1 cellular context compared by ENCODE assay signal in the genomic region with DNA sequence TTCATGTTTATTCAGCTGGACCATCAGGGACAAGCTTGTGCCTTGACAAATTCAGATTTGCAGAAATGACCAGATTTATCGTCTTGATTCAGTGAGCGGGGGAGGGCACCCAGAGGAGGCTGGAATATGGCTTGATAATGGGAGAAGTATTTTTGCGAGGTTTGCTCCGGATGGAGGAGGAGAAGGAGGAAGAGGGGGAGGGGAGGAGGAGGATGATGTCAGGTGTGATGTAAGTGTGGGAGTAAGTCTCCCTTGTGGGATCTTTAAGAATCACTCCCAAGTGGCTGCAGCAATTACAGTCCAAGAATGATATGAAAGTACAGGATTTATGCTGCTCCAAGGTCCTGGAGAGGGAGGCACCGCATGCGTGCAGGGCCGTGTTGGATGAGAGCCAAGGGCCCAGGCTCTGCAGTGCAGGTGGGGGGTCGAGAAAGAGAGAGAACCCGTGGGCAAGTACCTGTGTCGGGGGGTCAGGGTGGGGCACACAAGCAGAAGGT.
TF ChIP-seq lines count a peak whose summit lies in the region.

No MANE protein-coding gene starts in this region.

TF ChIP-seq in WTC11, 78 proteins besides CTCF, POLR2A, EP300 and RAD21 (continued from another document):
- TF ChIP-seq, protein P1, sequence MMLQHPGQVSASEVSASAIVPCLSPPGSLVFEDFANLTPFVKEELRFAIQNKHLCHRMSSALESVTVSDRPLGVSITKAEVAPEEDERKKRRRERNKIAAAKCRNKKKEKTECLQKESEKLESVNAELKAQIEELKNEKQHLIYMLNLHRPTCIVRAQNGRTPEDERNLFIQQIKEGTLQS (CRISPR knock-in tag; conservative IDR thresholded peaks at IDR 0.05): no peak
- TF ChIP-seq TEAD1 (CRISPR knock-in tag; IDR thresholded peaks at IDR 0.05) (no peak), PRRX2 (CRISPR knock-in tag; IDR thresholded peaks at IDR 0.05) (no peak), MYBL2 (CRISPR knock-in tag; IDR thresholded peaks at IDR 0.05) (no peak), GRHL2 (CRISPR knock-in tag; IDR thresholded peaks at IDR 0.05; ENCODE audit: insufficient replicate concordance, severe bottlenecking) (no peak)
- TF ChIP-seq, protein P2, sequence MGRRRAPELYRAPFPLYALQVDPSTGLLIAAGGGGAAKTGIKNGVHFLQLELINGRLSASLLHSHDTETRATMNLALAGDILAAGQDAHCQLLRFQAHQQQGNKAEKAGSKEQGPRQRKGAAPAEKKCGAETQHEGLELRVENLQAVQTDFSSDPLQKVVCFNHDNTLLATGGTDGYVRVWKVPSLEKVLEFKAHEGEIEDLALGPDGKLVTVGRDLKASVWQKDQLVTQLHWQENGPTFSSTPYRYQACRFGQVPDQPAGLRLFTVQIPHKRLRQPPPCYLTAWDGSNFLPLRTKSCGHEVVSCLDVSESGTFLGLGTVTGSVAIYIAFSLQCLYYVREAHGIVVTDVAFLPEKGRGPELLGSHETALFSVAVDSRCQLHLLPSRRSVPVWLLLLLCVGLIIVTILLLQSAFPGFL (CRISPR knock-in tag; IDR thresholded peaks at IDR 0.05; ENCODE audit: borderline replicate concordance): no peak
- TF ChIP-seq, protein P3, sequence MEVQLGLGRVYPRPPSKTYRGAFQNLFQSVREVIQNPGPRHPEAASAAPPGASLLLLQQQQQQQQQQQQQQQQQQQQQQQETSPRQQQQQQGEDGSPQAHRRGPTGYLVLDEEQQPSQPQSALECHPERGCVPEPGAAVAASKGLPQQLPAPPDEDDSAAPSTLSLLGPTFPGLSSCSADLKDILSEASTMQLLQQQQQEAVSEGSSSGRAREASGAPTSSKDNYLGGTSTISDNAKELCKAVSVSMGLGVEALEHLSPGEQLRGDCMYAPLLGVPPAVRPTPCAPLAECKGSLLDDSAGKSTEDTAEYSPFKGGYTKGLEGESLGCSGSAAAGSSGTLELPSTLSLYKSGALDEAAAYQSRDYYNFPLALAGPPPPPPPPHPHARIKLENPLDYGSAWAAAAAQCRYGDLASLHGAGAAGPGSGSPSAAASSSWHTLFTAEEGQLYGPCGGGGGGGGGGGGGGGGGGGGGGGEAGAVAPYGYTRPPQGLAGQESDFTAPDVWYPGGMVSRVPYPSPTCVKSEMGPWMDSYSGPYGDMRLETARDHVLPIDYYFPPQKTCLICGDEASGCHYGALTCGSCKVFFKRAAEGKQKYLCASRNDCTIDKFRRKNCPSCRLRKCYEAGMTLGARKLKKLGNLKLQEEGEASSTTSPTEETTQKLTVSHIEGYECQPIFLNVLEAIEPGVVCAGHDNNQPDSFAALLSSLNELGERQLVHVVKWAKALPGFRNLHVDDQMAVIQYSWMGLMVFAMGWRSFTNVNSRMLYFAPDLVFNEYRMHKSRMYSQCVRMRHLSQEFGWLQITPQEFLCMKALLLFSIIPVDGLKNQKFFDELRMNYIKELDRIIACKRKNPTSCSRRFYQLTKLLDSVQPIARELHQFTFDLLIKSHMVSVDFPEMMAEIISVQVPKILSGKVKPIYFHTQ (CRISPR knock-in tag; IDR thresholded peaks at IDR 0.05): no peak
- TF ChIP-seq, protein P4, sequence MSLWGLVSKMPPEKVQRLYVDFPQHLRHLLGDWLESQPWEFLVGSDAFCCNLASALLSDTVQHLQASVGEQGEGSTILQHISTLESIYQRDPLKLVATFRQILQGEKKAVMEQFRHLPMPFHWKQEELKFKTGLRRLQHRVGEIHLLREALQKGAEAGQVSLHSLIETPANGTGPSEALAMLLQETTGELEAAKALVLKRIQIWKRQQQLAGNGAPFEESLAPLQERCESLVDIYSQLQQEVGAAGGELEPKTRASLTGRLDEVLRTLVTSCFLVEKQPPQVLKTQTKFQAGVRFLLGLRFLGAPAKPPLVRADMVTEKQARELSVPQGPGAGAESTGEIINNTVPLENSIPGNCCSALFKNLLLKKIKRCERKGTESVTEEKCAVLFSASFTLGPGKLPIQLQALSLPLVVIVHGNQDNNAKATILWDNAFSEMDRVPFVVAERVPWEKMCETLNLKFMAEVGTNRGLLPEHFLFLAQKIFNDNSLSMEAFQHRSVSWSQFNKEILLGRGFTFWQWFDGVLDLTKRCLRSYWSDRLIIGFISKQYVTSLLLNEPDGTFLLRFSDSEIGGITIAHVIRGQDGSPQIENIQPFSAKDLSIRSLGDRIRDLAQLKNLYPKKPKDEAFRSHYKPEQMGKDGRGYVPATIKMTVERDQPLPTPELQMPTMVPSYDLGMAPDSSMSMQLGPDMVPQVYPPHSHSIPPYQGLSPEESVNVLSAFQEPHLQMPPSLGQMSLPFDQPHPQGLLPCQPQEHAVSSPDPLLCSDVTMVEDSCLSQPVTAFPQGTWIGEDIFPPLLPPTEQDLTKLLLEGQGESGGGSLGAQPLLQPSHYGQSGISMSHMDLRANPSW (CRISPR knock-in tag; conservative IDR thresholded peaks at IDR 0.05; ENCODE audit: low read depth): no peak
- TF ChIP-seq, protein P5, sequence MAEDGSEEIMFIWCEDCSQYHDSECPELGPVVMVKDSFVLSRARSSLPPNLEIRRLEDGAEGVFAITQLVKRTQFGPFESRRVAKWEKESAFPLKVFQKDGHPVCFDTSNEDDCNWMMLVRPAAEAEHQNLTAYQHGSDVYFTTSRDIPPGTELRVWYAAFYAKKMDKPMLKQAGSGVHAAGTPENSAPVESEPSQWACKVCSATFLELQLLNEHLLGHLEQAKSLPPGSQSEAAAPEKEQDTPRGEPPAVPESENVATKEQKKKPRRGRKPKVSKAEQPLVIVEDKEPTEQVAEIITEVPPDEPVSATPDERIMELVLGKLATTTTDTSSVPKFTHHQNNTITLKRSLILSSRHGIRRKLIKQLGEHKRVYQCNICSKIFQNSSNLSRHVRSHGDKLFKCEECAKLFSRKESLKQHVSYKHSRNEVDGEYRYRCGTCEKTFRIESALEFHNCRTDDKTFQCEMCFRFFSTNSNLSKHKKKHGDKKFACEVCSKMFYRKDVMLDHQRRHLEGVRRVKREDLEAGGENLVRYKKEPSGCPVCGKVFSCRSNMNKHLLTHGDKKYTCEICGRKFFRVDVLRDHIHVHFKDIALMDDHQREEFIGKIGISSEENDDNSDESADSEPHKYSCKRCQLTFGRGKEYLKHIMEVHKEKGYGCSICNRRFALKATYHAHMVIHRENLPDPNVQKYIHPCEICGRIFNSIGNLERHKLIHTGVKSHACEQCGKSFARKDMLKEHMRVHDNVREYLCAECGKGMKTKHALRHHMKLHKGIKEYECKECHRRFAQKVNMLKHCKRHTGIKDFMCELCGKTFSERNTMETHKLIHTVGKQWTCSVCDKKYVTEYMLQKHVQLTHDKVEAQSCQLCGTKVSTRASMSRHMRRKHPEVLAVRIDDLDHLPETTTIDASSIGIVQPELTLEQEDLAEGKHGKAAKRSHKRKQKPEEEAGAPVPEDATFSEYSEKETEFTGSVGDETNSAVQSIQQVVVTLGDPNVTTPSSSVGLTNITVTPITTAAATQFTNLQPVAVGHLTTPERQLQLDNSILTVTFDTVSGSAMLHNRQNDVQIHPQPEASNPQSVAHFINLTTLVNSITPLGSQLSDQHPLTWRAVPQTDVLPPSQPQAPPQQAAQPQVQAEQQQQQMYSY (CRISPR knock-in tag; IDR thresholded peaks at IDR 0.05): no peak
